ENCODE assay signal across 23 cellular contexts in the genomic region with DNA sequence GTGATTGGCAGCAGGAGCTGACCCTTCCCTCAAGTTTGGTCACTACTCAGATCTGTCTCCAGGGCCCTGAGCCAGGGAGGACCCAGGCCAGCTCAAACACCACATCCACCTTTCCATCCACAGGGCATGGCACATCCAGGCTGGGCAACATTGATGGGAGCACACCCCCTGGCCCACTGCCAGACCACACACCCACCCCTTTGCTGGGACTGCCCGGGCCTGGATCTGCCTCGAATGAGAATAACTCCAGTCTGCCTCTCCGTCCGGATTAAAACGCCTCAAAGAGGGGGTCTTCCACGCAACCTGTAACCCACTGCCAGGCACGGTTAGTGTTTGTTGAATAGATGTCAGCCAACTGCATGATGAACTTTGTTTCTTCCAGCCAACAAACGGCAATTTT. TPM values are rescaled to one million over a fixed set of nuclear protein-coding genes. Genes with fewer than 3 reads are reported as not detected.
A peak's percentile ranks its signal among the peaks of the same experiment; 100 is the strongest.
DNase-seq lines count a peak whose midpoint lies in the region; ATAC-seq, FAIRE-seq and TF ChIP-seq lines count a peak whose summit lies in the region.
"Had no signal": no experiment of that assay in that cellular context is flagged by ENCODE, and none has a peak within 500 bp of the region (broad histone marks: within the 10 kb centered on the region; RNA-seq: fewer than 3 reads in every experiment).

No MANE protein-coding gene starts in this region.

- H3K9me3 ChIP-seq in breast epithelium (no peaks in the 10 kb centered on the region), T-helper 17 cell (ENCODE audit: control insufficient read depth, low read length, poor library complexity, severe bottlenecking) (no peaks in the 10 kb centered on the region), kidney (ENCODE audit: control insufficient read depth in 1 of 2, low read length in 2 of 2) (no peaks in the 10 kb centered on the region)
- H3K9me3 ChIP-seq: Caco-2 had no signal

- no peaks in the 10 kb centered on the region for H3K9me3 Mint-ChIP-seq in MCF 10A (ENCODE audit: unreplicated experiment)
- H3K9me3 Mint-ChIP-seq: CD8-positive, alpha-beta T cell; GM23338; H9 had no signal

- H3K27me3 ChIP-seq in breast epithelium: no peaks in the 10 kb centered on the region
- H3K27me3 ChIP-seq: BLaER1 had no signal

- CTCF ChIA-PET in MCF 10A (lab: Yijun Ruan, JAX): interaction anchor here (0.8 to 1.9 kb wide), 2 partner anchors 8 to 140 kb away, joined by 3 to 9 read pairs; no protein-coding TSS in a partner anchor

- ATAC-seq in T-helper 17 cell (no peak), HG02798 (IDR thresholded peaks at IDR 0.05; ENCODE audit: poor library complexity, unreplicated experiment) (no peak)
- ATAC-seq: CD8-positive, alpha-beta T cell; GM23338; HCT116 had no signal

- H3K4me1 ChIP-seq in breast epithelium: peaks cover 0 to 8% of the 10 kb centered on the region in 2 donors
- peaks cover 0 to 2% of the 10 kb centered on the region in 2 donors for H3K4me1 ChIP-seq in kidney (ENCODE audit: control insufficient read depth in 1 of 2, insufficient read depth in 1 of 2, low read depth in 1 of 2, low read length in 2 of 2)

- H3K9ac ChIP-seq in kidney (ENCODE audit: low read length in 2 of 2): no peak overlapping the region
- H3K9ac ChIP-seq: BLaER1 had no signal

- no peaks in the 10 kb centered on the region for H3K4me1 Mint-ChIP-seq in MCF 10A (ENCODE audit: insufficient read depth, unreplicated experiment)
- H3K4me1 Mint-ChIP-seq in T-helper 17 cell: no peaks in the 10 kb centered on the region
- H3K4me1 Mint-ChIP-seq: CD4-positive, CD25-positive, alpha-beta regulatory T cell; GM23338 had no signal

- FAIRE-seq in kidney (lab: Jason Lieb, UNC): no peak
- FAIRE-seq: A204.1, G401.6, GM12892, GM19239 had no signal

- H3K4me3 ChIP-seq in breast epithelium (no peak overlapping the region), kidney (ENCODE audit: low read length in 2 of 2) (no peak overlapping the region)
- H3K4me3 ChIP-seq: BLaER1, GM23338 had no signal

- TF ChIP-seq CTCF in MCF 10A (IDR thresholded peaks at IDR 0.05; ENCODE audit: unreplicated experiment) (no peak), breast epithelium (IDR thresholded peaks at IDR 0.05) (no peak), kidney (IDR thresholded peaks at IDR 0.05; ENCODE audit: borderline replicate concordance, extremely low read depth, insufficient read depth) (no peak)

- DNase-seq in MCF 10A (ENCODE audit: unreplicated experiment) (peak; percentile 24), breast epithelium (ENCODE audit: low spot score in 2 of 2) (no peak), T-helper 17 cell (no peak), kidney (peak; percentile 64), HuH-7.5 (ENCODE audit: low spot score) (no peak)
- DNase-seq: Caco-2; CD4-positive, CD25-positive, alpha-beta regulatory T cell; CD8-positive, alpha-beta T cell; DMS153; DND-41; H9; HFFc6 had no signal

- H3K36me3 ChIP-seq in breast epithelium (no peaks in the 10 kb centered on the region), kidney (ENCODE audit: control insufficient read depth in 1 of 2, insufficient read depth in 2 of 2, low read length in 2 of 2) (no peaks in the 10 kb centered on the region)
- H3K36me3 ChIP-seq: BLaER1 had no signal

- H3K27me3 Mint-ChIP-seq in MCF 10A (ENCODE audit: insufficient read depth, unreplicated experiment) (no peaks in the 10 kb centered on the region), T-helper 17 cell (peaks cover 42% of the 10 kb centered on the region)
- H3K27me3 Mint-ChIP-seq: B cell had no signal

- BruUV-seq in MCF 10A (replicated peaks; lab: Mats Ljungman, UMichigan): no TSS peak

- H3K4me3 Mint-ChIP-seq in MCF 10A (ENCODE audit: unreplicated experiment) (no peak overlapping the region), T-helper 17 cell (no peak overlapping the region)
- H3K4me3 Mint-ChIP-seq: B cell; CD4-positive, CD25-positive, alpha-beta regulatory T cell; CD8-positive, alpha-beta T cell; GM23338; H9; HFFc6 had no signal

- H3K27ac ChIP-seq in breast epithelium (no peak overlapping the region), kidney (ENCODE audit: low read depth in 2 of 2, low read length in 2 of 2) (no peak overlapping the region)
- H3K27ac ChIP-seq: 22Rv1, BLaER1, C4-2B had no signal

- intact Hi-C loops in MCF 10A (cut with micrococcal nuclease) (no loop called here), breast epithelium (cut with DNase I; ENCODE audit: low total_unique reads) (no loop called here), kidney (cut with DNase I) (no loop called here)

- H3K27ac Mint-ChIP-seq in MCF 10A (ENCODE audit: low read depth, unreplicated experiment): no peak overlapping the region
- H3K27ac Mint-ChIP-seq in T-helper 17 cell: peak overlapping the region; percentile 39
- H3K27ac Mint-ChIP-seq: B cell; CD4-positive, CD25-positive, alpha-beta regulatory T cell; CD8-positive, alpha-beta T cell; GM23338; H9; HFFc6 had no signal

- TF ChIP-seq POLR2A in breast epithelium (IDR thresholded peaks at IDR 0.05): no peak

- POLR2A ChIA-PET in MCF 10A (lab: Yijun Ruan, JAX): no interaction called here

- H3K36me3 Mint-ChIP-seq in MCF 10A (ENCODE audit: insufficient read depth, unreplicated experiment) (no peaks in the 10 kb centered on the region), T-helper 17 cell (ENCODE audit: low read depth) (no peaks in the 10 kb centered on the region)
- H3K36me3 Mint-ChIP-seq: CD4-positive, CD25-positive, alpha-beta regulatory T cell; CD8-positive, alpha-beta T cell had no signal

RNA-seq across cellular contexts. Expression of a gene that starts 40.9 kb away (rescaled TPM):
- total RNA-seq in MCF 10A (2022): 32.8 and 38.8 TPM in 2 replicates
- total RNA-seq in breast epithelium: 10 to 100 TPM; 19.0 to 57.8 (median 56.4) TPM
- 1 to 10 TPM in 1 of 2 donors, under 1 TPM in 1; 0.26 to 3.3 TPM for total RNA-seq in T-helper 17 cell
- total RNA-seq in kidney: 39.7 TPM
- polyA plus RNA-seq in kidney (ENCODE audit: insufficient read depth, low read depth, low replicate concordance): 2.8 TPM

Comparison
In these comparisons a context has a peak if more than half of its experiments do, and no peak if none do; other contexts are left out.
1. DNase-seq: peak in MCF 10A (single experiment) and kidney (single experiment); none in breast epithelium (0 of 2), T-helper 17 cell (0 of 3) and HuH-7.5 (single experiment).